Comparison of ENCODE assay signal across 8 cellular contexts in the genomic region with DNA sequence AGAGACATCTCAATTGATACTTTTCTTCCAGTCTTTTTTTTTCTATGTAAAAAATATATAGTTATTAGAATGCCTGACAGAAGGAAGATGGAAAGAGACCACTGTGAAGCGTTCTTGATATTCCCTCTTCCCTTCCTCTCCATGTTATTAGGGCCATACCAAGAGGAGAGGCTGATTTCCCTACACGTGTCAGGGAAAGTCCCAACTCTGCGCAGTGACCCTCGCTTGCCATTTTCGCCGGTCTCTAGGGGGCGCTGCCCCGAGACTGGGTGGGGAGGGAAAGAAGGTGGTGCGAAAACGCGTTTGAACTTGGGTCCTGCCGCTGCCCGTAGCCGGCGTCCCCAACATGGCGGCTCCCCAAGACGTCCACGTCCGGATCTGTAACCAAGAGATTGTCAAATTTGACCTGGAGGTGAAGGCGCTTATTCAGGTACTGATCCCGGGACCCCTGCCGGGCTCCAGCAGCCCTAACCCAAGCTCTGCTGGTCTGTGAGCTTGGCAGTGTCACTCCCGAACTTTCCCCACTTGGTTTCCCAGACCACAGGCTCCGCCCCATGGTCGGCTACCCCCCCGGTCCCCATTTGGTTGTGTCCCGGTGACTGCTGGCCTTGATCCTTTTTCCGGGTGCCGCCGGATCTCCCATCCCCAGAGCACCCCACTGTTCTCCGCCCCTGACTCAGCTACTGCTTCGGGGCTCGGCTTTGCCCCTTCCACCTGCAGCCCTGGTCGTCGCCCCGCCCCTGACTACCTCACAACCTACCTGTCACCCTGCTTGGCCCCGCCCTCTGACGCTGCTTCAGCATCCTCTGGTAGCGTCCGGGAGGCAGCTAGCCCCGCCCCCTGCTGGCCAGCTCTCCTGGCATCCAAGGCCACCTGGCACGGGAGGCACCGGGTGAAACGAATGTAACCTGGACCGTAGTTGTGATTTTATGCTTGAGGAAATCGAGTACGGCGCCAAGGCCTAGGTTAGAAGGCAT.
A peak's percentile ranks its signal among the peaks of the same experiment; 100 is the strongest.
DNase-seq lines count a peak whose midpoint lies in the region; ATAC-seq lines count a peak whose summit lies in the region.

A gene with protein sequence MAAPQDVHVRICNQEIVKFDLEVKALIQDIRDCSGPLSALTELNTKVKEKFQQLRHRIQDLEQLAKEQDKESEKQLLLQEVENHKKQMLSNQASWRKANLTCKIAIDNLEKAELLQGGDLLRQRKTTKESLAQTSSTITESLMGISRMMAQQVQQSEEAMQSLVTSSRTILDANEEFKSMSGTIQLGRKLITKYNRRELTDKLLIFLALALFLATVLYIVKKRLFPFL (plus strand): TSS at position 332 of the 977 bp plus-strand sequence. CDS start 15 bp downstream, at position 347.

- peak within 1 kb of the TSS; percentile 91 for H3K9ac ChIP-seq in BLaER1

- peak within 1 kb of the TSS; percentile 90 for H3K4me2 ChIP-seq in BLaER1

- peaks cover 7% of the 10 kb centered on the region for H3K4me1 ChIP-seq in BLaER1

- H4K20me1 ChIP-seq in BLaER1: no peaks in the 10 kb centered on the region

- peak within 1 kb of the TSS; percentile 96 for H3K4me3 ChIP-seq in BLaER1

- ATAC-seq in HG03460 (IDR thresholded peaks at IDR 0.05; ENCODE audit: unreplicated experiment): peak; percentile 93

- DNase-seq in GM19240 (ENCODE audit: insufficient read length, low spot score): peak; percentile 89
- DNase-seq in NCI-H524 treated with DMSO at 0.1 percent for 48 hours (lab: John Stamatoyannopoulos, UW): peak; percentile 59
- DNase-seq in activated CD4-positive, alpha-beta T cell treated with anti-CD3 and anti-CD28 coated beads for 4 hours: peak; percentile 97 to 98
- peak; percentile 95 for DNase-seq in kidney glomerular epithelial cell (lab: John Stamatoyannopoulos, UW)
- peak; percentile 87 to 99 for DNase-seq in stimulated activated CD4-positive, alpha-beta T cell treated with anti-CD3 and anti-CD28 coated beads, Interleukin-1b, Interleukin-23, amount 100 ng/mL, for 1 hour (ENCODE audit: low read depth in 2 of 2)

- no peaks in the 10 kb centered on the region for H3K27me3 ChIP-seq in BLaER1

- H3K9me3 ChIP-seq in BLaER1: no peaks in the 10 kb centered on the region

- H3K27ac ChIP-seq in BLaER1 (peak within 1 kb of the TSS; percentile 90), cingulate gyrus (ENCODE audit: low read depth, low read length) (peak within 1 kb of the TSS; percentile 71)

- peaks cover 30% of the 10 kb centered on the region for H3K36me3 ChIP-seq in BLaER1

Comparison
In these comparisons a context has a peak if more than half of its experiments do, and no peak if none do; other contexts are left out.
1. Peak in every context shown above with its lines: DNase-seq, ATAC-seq, H3K4me3 ChIP-seq and H3K27ac ChIP-seq.